Comparison of ENCODE assay signal across 13 cellular contexts in genomic region chr18:48058486-48058885, GRCh38.
DNase-seq lines count a peak whose midpoint lies in the region; ATAC-seq, FAIRE-seq and TF ChIP-seq lines count a peak whose summit lies in the region.
"Had no signal": no experiment of that assay in that cellular context is flagged by ENCODE, and none has a peak within 500 bp of the region (broad histone marks: within the 10 kb centered on the region; RNA-seq: fewer than 3 reads in every experiment).

No MANE protein-coding gene starts in this region.

- no peaks in the 10 kb centered on the region for H3F3A ChIP-seq in neural progenitor cell (ENCODE audit: low read depth)

- H3K4me3 ChIP-seq in astrocyte (ENCODE audit: insufficient read depth, low read depth, low read length) (no peak overlapping the region), esophagus (ENCODE audit: low read depth in 1 of 2, low read length in 2 of 2) (no peak overlapping the region), neural progenitor cell (no peak overlapping the region), vagina (no peak overlapping the region), foreskin fibroblast (ENCODE audit: low read depth in 1 of 2, low read length in 2 of 2) (no peak overlapping the region)
- H3K4me3 ChIP-seq: BLaER1 treated with 17β-estradiol and CSF1 and Interleukin-3, amounts not matched to agents 10 nM and 100 nM had no signal

- no peak for FAIRE-seq in astrocyte (lab: Jason Lieb, UNC)
- FAIRE-seq: H54 had no signal

- ATAC-seq in HG03442 (IDR thresholded peaks at IDR 0.05; ENCODE audit: unreplicated experiment), result no peak
- ATAC-seq: HCT116 had no signal

- no peak for TF ChIP-seq CTCF in astrocyte (IDR thresholded peaks at IDR 0.05; ENCODE audit: insufficient read depth, low read depth, low read length)
- TF ChIP-seq CTCF in neural progenitor cell (IDR thresholded peaks at IDR 0.05), result no peak
- no peak for TF ChIP-seq CTCF in vagina (IDR thresholded peaks at IDR 0.05)
- TF ChIP-seq CTCF in foreskin fibroblast (IDR thresholded peaks at IDR 0.05; ENCODE audit: low read depth, low read length), result no peak

- H3K27ac ChIP-seq in astrocyte (ENCODE audit: low read depth, low read length) (no peak overlapping the region), esophagus (ENCODE audit: low read depth in 2 of 2, low read length in 1 of 2) (peak overlapping the region; percentile 90 to 93), neural progenitor cell (no peak overlapping the region), vagina (peak overlapping the region; percentile 33)
- H3K27ac ChIP-seq: BLaER1 treated with 17β-estradiol and CSF1 and Interleukin-3, amounts not matched to agents 10 nM and 100 nM had no signal

- H3K36me3 ChIP-seq in astrocyte (ENCODE audit: insufficient read depth, low read length) (no peaks in the 10 kb centered on the region), esophagus (ENCODE audit: control insufficient read depth in 2 of 2, insufficient read depth in 2 of 2, low read length in 1 of 2) (peaks cover 0 to 10% of the 10 kb centered on the region in 2 donors), neural progenitor cell (no peaks in the 10 kb centered on the region), vagina (no peaks in the 10 kb centered on the region)
- H3K36me3 ChIP-seq: BLaER1 treated with 17β-estradiol and CSF1 and Interleukin-3, amounts not matched to agents 10 nM and 100 nM had no signal

- no peak overlapping the region for H2AFZ ChIP-seq in astrocyte (ENCODE audit: low read depth, low read length)
- H2AFZ ChIP-seq in neural progenitor cell (replicated peaks), result no peak overlapping the region

- no peak overlapping the region for H3K4me3 Mint-ChIP-seq in astrocyte (ENCODE audit: unreplicated experiment)
- H3K4me3 Mint-ChIP-seq in neural progenitor cell, result no peak overlapping the region
- H3K4me3 Mint-ChIP-seq: CD4-positive, CD25-positive, alpha-beta regulatory T cell had no signal

- DNase-seq in astrocyte (ENCODE audit: low read depth), result no peak
- no peak for DNase-seq in neural progenitor cell (ENCODE audit: low spot score)
- no peak for DNase-seq in vagina (ENCODE audit: extremely low spot score in 2 of 2)
- no peak for DNase-seq in foreskin fibroblast
- no peak for DNase-seq in NCI-H187 treated with DMSO at 0.1 percent for 48 hours (lab: John Stamatoyannopoulos, UW)
- DNase-seq: ACHN; CD4-positive, CD25-positive, alpha-beta regulatory T cell; IMR-90 had no signal

- 85 to 89% methylated on average over 6 of the region's 6 CpGs for WGBS in esophagus, 2 donors

- peaks cover 54% of the 10 kb centered on the region for H3K27me3 Mint-ChIP-seq in astrocyte (ENCODE audit: low read depth, unreplicated experiment)
- peaks cover 19% of the 10 kb centered on the region for H3K27me3 Mint-ChIP-seq in neural progenitor cell (ENCODE audit: insufficient read depth, low read depth)

- H3K4me2 ChIP-seq in astrocyte (ENCODE audit: low read length) (no peak overlapping the region), neural progenitor cell (no peak overlapping the region)
- H3K4me2 ChIP-seq: BLaER1 treated with 17β-estradiol and CSF1 and Interleukin-3, amounts not matched to agents 10 nM and 100 nM had no signal

- H4K20me1 ChIP-seq in astrocyte (ENCODE audit: insufficient read depth, low read length) (no peaks in the 10 kb centered on the region), neural progenitor cell (ENCODE audit: low read depth) (no peaks in the 10 kb centered on the region)
- H4K20me1 ChIP-seq: BLaER1 treated with 17β-estradiol and CSF1 and Interleukin-3, amounts not matched to agents 10 nM and 100 nM had no signal

- peaks cover 20% of the 10 kb centered on the region for H3K4me1 Mint-ChIP-seq in astrocyte (ENCODE audit: low read depth, unreplicated experiment)
- peaks cover 31% of the 10 kb centered on the region for H3K4me1 Mint-ChIP-seq in neural progenitor cell
- H3K4me1 Mint-ChIP-seq: CD4-positive, CD25-positive, alpha-beta regulatory T cell had no signal

- H3K79me2 ChIP-seq in astrocyte (ENCODE audit: insufficient read depth, low read length) (no peaks in the 10 kb centered on the region), neural progenitor cell (ENCODE audit: low read depth) (no peaks in the 10 kb centered on the region)

- no peaks in the 10 kb centered on the region for H3K4me1 ChIP-seq in astrocyte (ENCODE audit: insufficient read depth, low read length)
- peaks cover 11 to 36% of the 10 kb centered on the region in 2 donors for H3K4me1 ChIP-seq in esophagus (ENCODE audit: control insufficient read depth in 2 of 2, insufficient read depth in 2 of 2, low read length in 1 of 2)
- peaks cover 13% of the 10 kb centered on the region for H3K4me1 ChIP-seq in neural progenitor cell
- peaks cover 55% of the 10 kb centered on the region for H3K4me1 ChIP-seq in vagina
- H3K4me1 ChIP-seq: BLaER1 treated with 17β-estradiol and CSF1 and Interleukin-3, amounts not matched to agents 10 nM and 100 nM had no signal

- H3K27me3 ChIP-seq in astrocyte (ENCODE audit: insufficient read depth, low read length), result peaks cover 10% of the 10 kb centered on the region
- H3K27me3 ChIP-seq in esophagus (ENCODE audit: control insufficient read depth in 1 of 2, insufficient read depth in 2 of 2, low read length in 2 of 2), result no peaks in the 10 kb centered on the region
- H3K27me3 ChIP-seq in neural progenitor cell, result no peaks in the 10 kb centered on the region
- no peaks in the 10 kb centered on the region for H3K27me3 ChIP-seq in vagina
- H3K27me3 ChIP-seq: BLaER1 treated with 17β-estradiol and CSF1 and Interleukin-3, amounts not matched to agents 10 nM and 100 nM had no signal

- H3K27ac Mint-ChIP-seq in astrocyte (ENCODE audit: unreplicated experiment), result peak overlapping the region; percentile 45
- H3K27ac Mint-ChIP-seq in neural progenitor cell, result peak overlapping the region; percentile 19
- H3K27ac Mint-ChIP-seq: CD4-positive, CD25-positive, alpha-beta regulatory T cell had no signal

- no peak overlapping the region for H3K9ac ChIP-seq in astrocyte (ENCODE audit: low read length)
- no peak overlapping the region for H3K9ac ChIP-seq in neural progenitor cell
- H3K9ac ChIP-seq: BLaER1 treated with 17β-estradiol and CSF1 and Interleukin-3, amounts not matched to agents 10 nM and 100 nM had no signal

- H3K36me3 Mint-ChIP-seq in astrocyte (ENCODE audit: low read depth, unreplicated experiment), result no peaks in the 10 kb centered on the region
- H3K36me3 Mint-ChIP-seq in neural progenitor cell, result no peaks in the 10 kb centered on the region
- H3K36me3 Mint-ChIP-seq: CD4-positive, CD25-positive, alpha-beta regulatory T cell had no signal

- intact Hi-C loops in vagina (cut with DNase I), result no loop called here

- H3K9me3 ChIP-seq in astrocyte (ENCODE audit: insufficient read depth, low read depth, low read length) (no peaks in the 10 kb centered on the region), esophagus (ENCODE audit: control insufficient read depth in 2 of 2, insufficient read depth in 1 of 2, low read depth in 1 of 2, low read length in 1 of 2) (no peaks in the 10 kb centered on the region), neural progenitor cell (ENCODE audit: low read depth) (no peaks in the 10 kb centered on the region), vagina (no peaks in the 10 kb centered on the region)
- H3K9me3 ChIP-seq: BLaER1 treated with 17β-estradiol and CSF1 and Interleukin-3, amounts not matched to agents 10 nM and 100 nM had no signal

- no peaks in the 10 kb centered on the region for H3K9me3 Mint-ChIP-seq in astrocyte (ENCODE audit: unreplicated experiment)
- no peaks in the 10 kb centered on the region for H3K9me3 Mint-ChIP-seq in neural progenitor cell

- TF ChIP-seq POLR2A in vagina (IDR thresholded peaks at IDR 0.05), result no peak

Comparison
In these comparisons a context has a peak if more than half of its experiments do, and no peak if none do; other contexts are left out.
1. H3K27ac ChIP-seq: peak in esophagus (2 of 2) and vagina (single experiment); none in astrocyte (single experiment) and neural progenitor cell (single experiment).